ENCODE assay signal across 14 cellular contexts in the genomic region with DNA sequence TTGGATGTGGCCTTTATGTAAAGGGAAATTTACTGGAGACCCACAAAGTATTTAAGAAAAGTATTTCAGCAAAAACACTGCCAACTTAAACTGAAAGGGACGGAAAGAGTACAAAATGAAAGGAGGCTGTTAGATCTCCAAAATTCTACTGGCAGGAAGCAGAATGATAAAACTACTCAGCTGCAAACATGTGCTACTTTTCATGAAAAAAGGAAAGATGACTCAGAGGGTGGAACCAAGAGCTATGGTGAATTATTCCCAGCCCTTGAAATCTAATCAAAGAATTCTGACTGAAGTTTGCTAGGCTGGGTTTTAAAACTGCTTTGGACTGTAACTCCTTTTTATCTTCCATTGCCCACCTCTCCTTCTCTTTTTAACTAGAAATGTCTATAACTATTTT. TPM values are rescaled to one million over a fixed set of nuclear protein-coding genes. Genes with fewer than 3 reads are reported as not detected.
DNase-seq lines count a peak whose midpoint lies in the region; ATAC-seq and TF ChIP-seq lines count a peak whose summit lies in the region.
"Had no signal": no experiment of that assay in that cellular context is flagged by ENCODE, and none has a peak within 500 bp of the region (broad histone marks: within the 10 kb centered on the region; RNA-seq: fewer than 3 reads in every experiment).

No MANE protein-coding gene starts in this region.

- no peak overlapping the region for H3K4me3 Mint-ChIP-seq in naive thymus-derived CD8-positive, alpha-beta T cell
- H3K4me3 Mint-ChIP-seq: neural progenitor cell had no signal

- no peak for TF ChIP-seq CTCF in cardiac fibroblast (IDR thresholded peaks at IDR 0.05; ENCODE audit: low read depth, low read length)

- peaks cover 0 to 15% (median 0%) of the 10 kb centered on the region in 4 donors for H3K4me1 Mint-ChIP-seq in naive thymus-derived CD8-positive, alpha-beta T cell
- H3K4me1 Mint-ChIP-seq: neural progenitor cell had no signal

- peak overlapping the region in 7 of 10 donors; percentile 13 to 85 (median 47) for H3K27ac Mint-ChIP-seq in naive thymus-derived CD8-positive, alpha-beta T cell
- H3K27ac Mint-ChIP-seq: neural progenitor cell had no signal

- peak in 1 of 2 donors; percentile 50 for ATAC-seq in naive thymus-derived CD8-positive, alpha-beta T cell
- ATAC-seq in Right ventricle myocardium inferior (no peak), HG03469 (IDR thresholded peaks at IDR 0.05; ENCODE audit: unreplicated experiment) (no peak)

- peak; percentile 50 for DNase-seq in AG20443 (ENCODE audit: low spot score)
- peak; percentile 47 for DNase-seq in LHCN-M2 (ENCODE audit: low read depth)
- DNase-seq in cardiac fibroblast (ENCODE audit: low read depth in 2 of 2): peak; percentile 54 to 74
- DNase-seq in naive thymus-derived CD8-positive, alpha-beta T cell: no peak
- no peak for DNase-seq in DMS79 (lab: John Stamatoyannopoulos, UW)
- no peak for DNase-seq in Right ventricle myocardium inferior (ENCODE audit: missing footprints)
- DNase-seq in DMS53 treated with DMSO at 0.1 percent for 48 hours (lab: John Stamatoyannopoulos, UW; ENCODE audit: unreplicated experiment): no peak
- DNase-seq: activated CD8-positive, alpha-beta memory T cell treated with anti-CD3 and anti-CD28 coated beads, Interleukin-2, amount 50 U/mL, for 48 hours; NCI-H2171 treated with DMSO at 0.1 percent for 48 hours; spleen; T-helper 9 cell had no signal

- peaks cover 0 to 10% (median 2%) of the 10 kb centered on the region in 5 donors for H3K27me3 Mint-ChIP-seq in naive thymus-derived CD8-positive, alpha-beta T cell

- POLR2A ChIA-PET in naive thymus-derived CD8-positive, alpha-beta T cell (lab: Charles Lee): interaction anchor here (0.5 kb wide), 1 partner anchor 409 kb away, joined by 4 read pairs; no protein-coding TSS in a partner anchor

- H3K36me3 Mint-ChIP-seq in naive thymus-derived CD8-positive, alpha-beta T cell: no peaks in the 10 kb centered on the region

- H3K9me3 Mint-ChIP-seq in naive thymus-derived CD8-positive, alpha-beta T cell: no peaks in the 10 kb centered on the region

- intact Hi-C loops in Right ventricle myocardium inferior (cut with DNase I): loop anchor here (2.0 kb wide), 2 partner anchors 93 to 347 kb away; a partner anchor contains a TSS

- no peak overlapping the region for H3K4me3 ChIP-seq in cardiac fibroblast (replicated peaks in 1 of 2; ENCODE audit: low read depth in 2 of 2, low read length in 2 of 2)
- H3K4me3 ChIP-seq: cardiac muscle cell, neural progenitor cell, spleen had no signal

RNA-seq across cellular contexts. Expression of a gene that starts 58.6 kb away (rescaled TPM):
- total RNA-seq in LHCN-M2 (2014; rRNA removed) (0.19 and 0.98 TPM in 2 replicates), Right ventricle myocardium inferior (6.5 TPM)
- polyA plus RNA-seq in LHCN-M2 (2012): 1.2 TPM
- 10 to 100 TPM in 1 of 2 experiments, 1 to 10 TPM in 1; 8.4 to 10.5 TPM for total RNA-seq in naive thymus-derived CD8-positive, alpha-beta T cell
- polyA plus RNA-seq in naive thymus-derived CD8-positive, alpha-beta T cell: 1 to 10 TPM; 2.6 to 8.9 (median 4.6) TPM

Comparison
In these comparisons a context has a peak if more than half of its experiments do, and no peak if none do; other contexts are left out.
1. DNase-seq: peak in AG20443 (single experiment), LHCN-M2 (single experiment) and cardiac fibroblast (2 of 2); none in naive thymus-derived CD8-positive, alpha-beta T cell (0 of 10), DMS79 (single experiment), Right ventricle myocardium inferior (single experiment) and DMS53 treated with DMSO at 0.1 percent for 48 hours (single experiment).